ENCODE assay signal across 18 cellular contexts in genomic region chr13:57641071-57641470, GRCh38. TPM values are rescaled to one million over a fixed set of nuclear protein-coding genes. Genes with fewer than 3 reads are reported as not detected.
"Had no signal": no experiment of that assay in that cellular context is flagged by ENCODE, and none has a peak within 500 bp of the region (broad histone marks: within the 10 kb centered on the region; RNA-seq: fewer than 3 reads in every experiment).

No MANE protein-coding gene starts in this region.

- H3K9ac ChIP-seq: SK-N-SH had no signal

- H3K27ac ChIP-seq: RWPE1 had no signal

- H3K4me2 ChIP-seq: SK-N-SH had no signal

- H3K9me3 ChIP-seq: SK-N-SH had no signal

- DNase-seq: KBM-7, NCI-H1048, NCI-H1105, NCI-H1436 treated with DMSO at 0.1 percent for 48 hours, NCI-H1694 treated with DMSO at 0.1 percent for 48 hours, NCI-H1930, NCI-H2107, NCI-H2227 treated with DMSO at 0.1 percent for 48 hours, NCI-H524, NCI-H526 treated with DMSO at 0.1 percent for 48 hours, NCI-H774, PC-3, SHP77, SK-N-SH had no signal

RNA-seq across cellular contexts. Expression of gene PCDH17, which starts 9.5 kb away (rescaled TPM):
- total RNA-seq: HT-29, LHCN-M2, MCF 10A had no signal
